ENCODE assay signal across 8 cellular contexts in the genomic region with DNA sequence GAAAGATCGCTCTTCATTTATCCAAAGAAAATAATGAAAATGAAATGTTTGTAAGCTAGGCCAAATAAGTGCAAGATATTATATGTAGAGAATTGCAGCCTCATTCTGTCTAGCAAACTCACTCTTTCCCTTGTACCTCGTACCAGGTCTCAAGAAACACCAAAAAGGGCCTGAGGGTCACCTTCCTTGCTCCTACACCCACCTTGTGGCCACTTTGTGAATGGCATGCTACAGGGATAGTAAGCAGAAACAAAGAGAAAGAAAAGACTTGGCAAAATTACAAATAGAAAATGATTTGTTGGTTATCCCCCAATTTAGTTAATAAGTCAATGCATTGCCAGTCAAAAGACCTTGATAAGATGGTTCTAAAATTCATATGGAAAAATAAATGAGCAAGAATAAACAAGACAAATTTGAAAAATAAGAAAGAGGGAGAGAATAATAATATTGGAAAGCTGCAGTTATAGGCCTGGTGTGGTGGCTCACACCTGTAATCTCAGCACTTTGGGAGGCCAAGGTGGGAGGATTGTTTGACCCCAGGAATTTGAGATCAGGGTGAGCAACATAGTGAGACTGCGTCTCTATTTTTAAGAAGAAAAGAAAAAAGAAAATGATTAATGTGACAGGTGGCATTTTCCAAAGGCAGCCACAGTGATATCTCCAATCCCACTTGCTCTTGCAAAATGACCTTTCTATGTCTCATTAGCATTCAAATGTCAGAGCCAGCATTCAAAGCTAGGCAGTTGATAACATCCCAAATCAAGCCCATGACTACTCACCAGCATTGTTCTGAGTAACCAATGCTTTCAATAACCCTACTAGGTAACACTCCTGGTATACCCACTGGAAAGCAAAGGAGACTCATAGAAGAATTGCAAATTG. TPM values are rescaled to one million over a fixed set of nuclear protein-coding genes. Genes with fewer than 3 reads are reported as not detected.
DNase-seq lines count a peak whose midpoint lies in the region; ATAC-seq, FAIRE-seq and TF ChIP-seq lines count a peak whose summit lies in the region.

No MANE protein-coding gene starts in this region.

- H3K4me3 Mint-ChIP-seq in activated T-helper 2 cell treated with anti-CD3 and anti-CD28 coated beads, Interferon-gamma antibody, Interleukin-2, Interleukin-4, amounts not matched to agents 10 μg/mL and 5 μg/mL and 100 μg/mL, durations not matched to agents 14 hours and 24 hours and 36 hours (ENCODE audit: low read depth) = no peak overlapping the region

- ATAC-seq in foreskin keratinocyte = no peak

- CTCF ChIA-PET in RWPE1 (lab: Yijun Ruan, JAX) = interaction anchor here (0.6 to 1.9 kb wide), 12 partner anchors 9 to 446 kb away, joined by 3 to 11 read pairs (median 3); no protein-coding TSS in a partner anchor

- H3K27me3 ChIP-seq in BE2C = no peaks in the 10 kb centered on the region
- no peaks in the 10 kb centered on the region for H3K27me3 ChIP-seq in foreskin keratinocyte
- H3K27me3 ChIP-seq in vagina = no peaks in the 10 kb centered on the region

- H3K9me3 Mint-ChIP-seq in activated T-helper 2 cell treated with anti-CD3 and anti-CD28 coated beads, Interferon-gamma antibody, Interleukin-2, Interleukin-4, amounts not matched to agents 10 μg/mL and 5 μg/mL and 100 μg/mL, durations not matched to agents 14 hours and 24 hours and 36 hours = no peaks in the 10 kb centered on the region

- intact Hi-C loops in activated T-helper 2 cell treated with anti-CD3 and anti-CD28 coated beads, Interferon-gamma antibody, Interleukin-2, Interleukin-4, amounts not matched to agents 10 μg/mL and 5 μg/mL and 100 μg/mL, durations not matched to agents 14 hours and 24 hours and 36 hours (cut with micrococcal nuclease) = loop anchor here (1.0 to 5.0 kb wide), 7 partner anchors 73 to 443 kb away; a partner anchor contains a TSS
- intact Hi-C loops in vagina (cut with DNase I) = loop anchor here (10.0 kb wide), 1 partner anchor 155 kb away; no protein-coding TSS in a partner anchor

- no peaks in the 10 kb centered on the region for H3K4me1 ChIP-seq in BE2C
- peaks cover 25% of the 10 kb centered on the region for H3K4me1 ChIP-seq in foreskin keratinocyte
- peaks cover 16% of the 10 kb centered on the region for H3K4me1 ChIP-seq in vagina

- H3K27me3 Mint-ChIP-seq in activated T-helper 2 cell treated with anti-CD3 and anti-CD28 coated beads, Interferon-gamma antibody, Interleukin-2, Interleukin-4, amounts not matched to agents 10 μg/mL and 5 μg/mL and 100 μg/mL, durations not matched to agents 14 hours and 24 hours and 36 hours (ENCODE audit: low read depth) = no peaks in the 10 kb centered on the region

- peak overlapping the region; percentile 70 for H3K27ac Mint-ChIP-seq in activated T-helper 2 cell treated with anti-CD3 and anti-CD28 coated beads, Interferon-gamma antibody, Interleukin-2, Interleukin-4, amounts not matched to agents 10 μg/mL and 5 μg/mL and 100 μg/mL, durations not matched to agents 14 hours and 24 hours and 36 hours

- FAIRE-seq in GM19239 (lab: Jason Lieb, UNC) = peak; percentile 93

- TF ChIP-seq POLR2A in vagina (IDR thresholded peaks at IDR 0.05) = no peak

- DNase-seq in BE2C = peak; percentile 56
- DNase-seq in GM19239 (ENCODE audit: insufficient read length, low spot score) = peak; percentile 48
- DNase-seq in LNCaP clone FGC (ENCODE audit: low read depth) = no peak
- peak; percentile 65 for DNase-seq in RWPE1 (ENCODE audit: low spot score)
- peak; percentile 62 for DNase-seq in activated T-helper 2 cell treated with anti-CD3 and anti-CD28 coated beads, Interferon-gamma antibody, Interleukin-2, Interleukin-4, amounts not matched to agents 10 μg/mL and 5 μg/mL and 100 μg/mL, durations not matched to agents 14 hours and 24 hours and 36 hours (ENCODE audit: low spot score)
- DNase-seq in foreskin keratinocyte = peak in 1 of 2 donors; percentile 62
- DNase-seq in pons (ENCODE audit: low spot score) = peak; percentile 74
- DNase-seq in vagina (ENCODE audit: extremely low spot score in 2 of 2) = no peak

- H3K4me1 Mint-ChIP-seq in activated T-helper 2 cell treated with anti-CD3 and anti-CD28 coated beads, Interferon-gamma antibody, Interleukin-2, Interleukin-4, amounts not matched to agents 10 μg/mL and 5 μg/mL and 100 μg/mL, durations not matched to agents 14 hours and 24 hours and 36 hours (ENCODE audit: low read depth) = peaks cover 33% of the 10 kb centered on the region

- H3K4me3 ChIP-seq in BE2C (ENCODE audit: low read depth, low read length) (no peak overlapping the region), LNCaP clone FGC (ENCODE audit: low read depth, low read length) (no peak overlapping the region), vagina (no peak overlapping the region)

- no peaks in the 10 kb centered on the region for H3K36me3 ChIP-seq in BE2C
- no peaks in the 10 kb centered on the region for H3K36me3 ChIP-seq in vagina

- H3K36me3 Mint-ChIP-seq in activated T-helper 2 cell treated with anti-CD3 and anti-CD28 coated beads, Interferon-gamma antibody, Interleukin-2, Interleukin-4, amounts not matched to agents 10 μg/mL and 5 μg/mL and 100 μg/mL, durations not matched to agents 14 hours and 24 hours and 36 hours (ENCODE audit: low read depth) = peaks cover 3% of the 10 kb centered on the region

- H3K9me3 ChIP-seq in BE2C = no peaks in the 10 kb centered on the region
- H3K9me3 ChIP-seq in vagina = no peaks in the 10 kb centered on the region

- POLR2A ChIA-PET in RWPE1 (lab: Yijun Ruan, JAX; ENCODE audit: low non-redundant PET) = no interaction called here

- TF ChIP-seq CTCF in BE2C (IDR thresholded peaks at IDR 0.05; ENCODE audit: low read depth, low read length) (peak; percentile 78), LNCaP clone FGC (IDR thresholded peaks at IDR 0.05; ENCODE audit: control insufficient read depth, extremely low read depth, insufficient read depth) (peak; percentile 71), RWPE1 (conservative IDR thresholded peaks at IDR 0.05; ENCODE audit: low read depth) (peak; percentile 92), foreskin keratinocyte (conservative IDR thresholded peaks at IDR 0.05) (peak; percentile 90), vagina (IDR thresholded peaks at IDR 0.05) (peak; percentile 65 to 92 (median 88))

- H3K27ac ChIP-seq in RWPE1 (no peak overlapping the region), foreskin keratinocyte (no peak overlapping the region), vagina (no peak overlapping the region)

RNA-seq across cellular contexts. Expression of a gene that starts 38.8 kb away (rescaled TPM):
- not detected for polyA plus RNA-seq in BE2C (2012; ENCODE audit: insufficient read depth, insufficient read length, low read depth)
- not detected in 2 replicates for total RNA-seq in activated T-helper 2 cell treated with anti-CD3 and anti-CD28 coated beads, Interferon-gamma antibody, Interleukin-2, Interleukin-4, amounts not matched to agents 10 μg/mL and 5 μg/mL and 100 μg/mL, durations not matched to agents 14 hours and 24 hours and 36 hours
- total RNA-seq in foreskin keratinocyte (not detected in 2 replicates), vagina (not detected)
- not detected in 2 replicates for polyA plus RNA-seq in foreskin keratinocyte

RNA-seq across cellular contexts. Expression of a gene that starts 42.7 kb away (rescaled TPM):
- not detected for polyA plus RNA-seq in BE2C (2012; ENCODE audit: insufficient read depth, insufficient read length, low read depth)
- not detected in 2 replicates for total RNA-seq in activated T-helper 2 cell treated with anti-CD3 and anti-CD28 coated beads, Interferon-gamma antibody, Interleukin-2, Interleukin-4, amounts not matched to agents 10 μg/mL and 5 μg/mL and 100 μg/mL, durations not matched to agents 14 hours and 24 hours and 36 hours
- total RNA-seq in foreskin keratinocyte = not detected in 2 replicates
- polyA plus RNA-seq in foreskin keratinocyte = not detected in 2 replicates
- total RNA-seq in vagina = not detected

Comparison
In these comparisons a context has a peak if more than half of its experiments do, and no peak if none do; other contexts are left out.
1. DNase-seq: peak in BE2C (single experiment), GM19239 (single experiment), RWPE1 (single experiment), activated T-helper 2 cell treated with anti-CD3 and anti-CD28 coated beads, Interferon-gamma antibody, Interleukin-2, Interleukin-4, amounts not matched to agents 10 μg/mL and 5 μg/mL and 100 μg/mL, durations not matched to agents 14 hours and 24 hours and 36 hours (single experiment) and pons (single experiment); none in LNCaP clone FGC (single experiment) and vagina (0 of 2).
2. Peak in every context shown above with its lines, with median percentiles within 50 percentile points of each other: CTCF ChIP-seq.